Comparison of ENCODE assay signal across 36 cellular contexts in genomic region chr4:99457676-99458075, GRCh38. TPM values are rescaled to one million over a fixed set of nuclear protein-coding genes. Genes with fewer than 3 reads are reported as not detected.
"Had no signal": no experiment of that assay in that cellular context is flagged by ENCODE, and none has a peak within 500 bp of the region (broad histone marks: within the 10 kb centered on the region; RNA-seq: fewer than 3 reads in every experiment).

No MANE protein-coding gene starts in this region.

- H3K36me3 ChIP-seq: Peyer's patch, WERI-Rb-1 had no signal

- H3K27ac Mint-ChIP-seq: activated CD4-positive, alpha-beta memory T cell treated with anti-CD3 and anti-CD28 coated beads, Interleukin-2, amount 10 ng/mL, durations not matched to agents 7 days and 5 days; activated CD8-positive, alpha-beta memory T cell treated with anti-CD3 and anti-CD28 coated beads, Interleukin-2, amount 10 ng/mL, durations not matched to agents 7 days and 5 days; activated naive CD4-positive, alpha-beta T cell treated with anti-CD3 and anti-CD28 coated beads, Interleukin-2, amount 10 ng/mL, durations not matched to agents 7 days and 5 days; activated naive CD8-positive, alpha-beta T cell; activated naive CD8-positive, alpha-beta T cell treated with anti-CD3 and anti-CD28 coated beads, Interleukin-2, amount 50 U/mL, for 24 hours; brain had no signal

- FAIRE-seq: K562 had no signal

- H3K4me1 Mint-ChIP-seq: activated CD4-positive, alpha-beta memory T cell treated with anti-CD3 and anti-CD28 coated beads, Interleukin-2, amount 10 ng/mL, durations not matched to agents 7 days and 5 days; activated CD8-positive, alpha-beta memory T cell treated with anti-CD3 and anti-CD28 coated beads, Interleukin-2, amount 10 ng/mL, durations not matched to agents 7 days and 5 days; activated naive CD4-positive, alpha-beta T cell treated with anti-CD3 and anti-CD28 coated beads, Interleukin-2, amount 10 ng/mL, durations not matched to agents 7 days and 5 days; activated naive CD8-positive, alpha-beta T cell treated with anti-CD3 and anti-CD28 coated beads, Interleukin-2, amount 50 U/mL, for 24 hours; brain had no signal

- H3K4me3 Mint-ChIP-seq: activated CD4-positive, alpha-beta memory T cell treated with anti-CD3 and anti-CD28 coated beads, Interleukin-2, amount 10 ng/mL, durations not matched to agents 7 days and 5 days; activated CD8-positive, alpha-beta memory T cell treated with anti-CD3 and anti-CD28 coated beads, Interleukin-2, amount 10 ng/mL, durations not matched to agents 7 days and 5 days; activated naive CD4-positive, alpha-beta T cell treated with anti-CD3 and anti-CD28 coated beads, Interleukin-2, amount 10 ng/mL, durations not matched to agents 7 days and 5 days; activated naive CD8-positive, alpha-beta T cell; activated naive CD8-positive, alpha-beta T cell treated with anti-CD3 and anti-CD28 coated beads, Interleukin-2, amount 50 U/mL, for 24 hours; brain had no signal

- H3K27ac ChIP-seq: Peyer's patch, WERI-Rb-1 had no signal

- H3K36me3 Mint-ChIP-seq: activated CD8-positive, alpha-beta memory T cell treated with anti-CD3 and anti-CD28 coated beads, Interleukin-2, amount 10 ng/mL, durations not matched to agents 7 days and 5 days; activated naive CD4-positive, alpha-beta T cell treated with anti-CD3 and anti-CD28 coated beads, Interleukin-2, amount 10 ng/mL, durations not matched to agents 7 days and 5 days; brain had no signal

- H3K27me3 ChIP-seq: Peyer's patch had no signal

- DNase-seq: activated CD4-positive, alpha-beta memory T cell treated with anti-CD3 and anti-CD28 coated beads, Interleukin-2, amount 10 ng/mL, durations not matched to agents 7 days and 5 days; activated CD4-positive, alpha-beta T cell treated with anti-CD3 and anti-CD28 coated beads for 1 hour; activated CD4-positive, alpha-beta T cell treated with anti-CD3 and anti-CD28 coated beads for 48 hours; activated CD4-positive, CD25-positive, alpha-beta regulatory T cell; activated CD8-positive, alpha-beta memory T cell treated with anti-CD3 and anti-CD28 coated beads for 24 hours; activated CD8-positive, alpha-beta memory T cell treated with anti-CD3 and anti-CD28 coated beads, Interleukin-2, amount 10 ng/mL, durations not matched to agents 7 days and 5 days; activated CD8-positive, alpha-beta memory T cell treated with anti-CD3 and anti-CD28 coated beads, Interleukin-2, amount 50 U/mL, for 48 hours; activated effector memory CD4-positive, alpha-beta T cell treated with Interleukin-2 at 50 U/mL for 16 hours; activated naive CD4-positive, alpha-beta T cell treated with anti-CD3 and anti-CD28 coated beads, Interleukin-2, amount 10 ng/mL, durations not matched to agents 7 days and 5 days; activated naive CD8-positive, alpha-beta T cell treated with anti-CD3 and anti-CD28 coated beads, Interleukin-2, amount 50 U/mL, for 24 hours; activated T-cell treated with anti-CD3 and anti-CD28 coated beads, Interleukin-2, amount 50 U/mL, for 48 hours; anterior cingulate cortex; NCI-H1105 treated with DMSO at 0.1 percent for 48 hours; NCI-H1436; NCI-H1694; NCI-H2029; NCI-H345; NCI-H524 treated with DMSO at 0.1 percent for 48 hours; NCI-H748 treated with DMSO at 0.1 percent for 48 hours; NK-92 treated with Interleukin-12 subunit alpha and Interleukin-12 subunit beta, amount 100 ng/mL, for 24 hours; PC-3; Peyer's patch; RPMI8226; SIG-M5; SW 1271; T-helper 1 cell; T-helper 2 cell; T-helper 9 cell had no signal

- H3K4me1 ChIP-seq: Peyer's patch had no signal

- H3K4me3 ChIP-seq: K562, Peyer's patch had no signal

RNA-seq across cellular contexts. Expression of gene ADH7, which starts 22.5 kb away (rescaled TPM):
- total RNA-seq: activated CD4-positive, alpha-beta memory T cell treated with anti-CD3 and anti-CD28 coated beads, Interleukin-2, amount 10 ng/mL, durations not matched to agents 7 days and 5 days; activated CD8-positive, alpha-beta memory T cell treated with anti-CD3 and anti-CD28 coated beads, Interleukin-2, amount 10 ng/mL, durations not matched to agents 7 days and 5 days; K562; M059J; NCI-H460; PC-3; Peyer's patch; Right ventricle myocardium inferior; SK-MEL-5 had no signal
- polyA plus RNA-seq: K562 had no signal

RNA-seq across cellular contexts. Expression of gene C4orf17, which starts 53.1 kb away (rescaled TPM):
- total RNA-seq: activated CD4-positive, alpha-beta memory T cell treated with anti-CD3 and anti-CD28 coated beads, Interleukin-2, amount 10 ng/mL, durations not matched to agents 7 days and 5 days; activated CD8-positive, alpha-beta memory T cell treated with anti-CD3 and anti-CD28 coated beads, Interleukin-2, amount 10 ng/mL, durations not matched to agents 7 days and 5 days; K562; M059J; PC-3; Peyer's patch; Right ventricle myocardium inferior; SK-MEL-5 had no signal
- polyA plus RNA-seq: K562 had no signal
